In the genomic region with DNA sequence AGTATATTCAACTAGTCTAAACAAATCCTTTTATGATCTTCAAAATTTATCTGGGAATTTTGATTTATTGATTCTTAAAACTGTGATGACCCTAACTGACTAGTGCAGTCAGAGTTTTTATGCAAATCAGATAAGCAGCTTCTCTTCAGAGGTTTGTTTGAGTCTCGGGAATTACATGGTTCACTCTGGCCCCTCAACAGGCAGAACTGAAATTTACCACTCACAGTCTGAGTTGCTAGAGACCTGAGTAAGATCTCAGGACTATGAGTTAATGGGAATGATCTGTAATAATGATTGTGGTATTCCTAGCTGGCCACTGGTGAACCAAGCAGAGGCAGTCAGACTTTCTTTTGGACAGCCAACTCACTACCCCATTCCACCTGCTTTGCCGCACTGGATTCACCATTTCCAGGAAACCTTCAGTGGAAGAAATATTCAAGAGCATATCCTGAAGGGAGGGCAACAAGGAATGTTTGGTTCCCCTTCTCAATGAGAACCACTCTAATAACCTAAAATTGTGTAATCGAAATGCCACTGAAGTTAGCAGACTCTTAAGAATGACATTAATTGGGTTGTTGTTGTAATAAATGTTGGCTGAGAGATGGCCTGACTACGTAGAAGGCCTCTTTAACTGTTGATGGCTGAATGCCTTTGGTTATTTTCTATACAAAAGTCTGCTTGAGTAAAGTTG, we compare ENCODE assay signal across 27 cellular contexts. TPM values are rescaled to one million over a fixed set of nuclear protein-coding genes. Genes with fewer than 3 reads are reported as not detected.
DNase-seq lines count a peak whose midpoint lies in the region; ATAC-seq, FAIRE-seq and TF ChIP-seq lines count a peak whose summit lies in the region.
"Had no signal": no experiment of that assay in that cellular context is flagged by ENCODE, and none has a peak within 500 bp of the region (broad histone marks: within the 10 kb centered on the region; RNA-seq: fewer than 3 reads in every experiment).

No MANE protein-coding gene starts in this region.

- in situ Hi-C loops in GM12878 (cut with MboI): no loop called here

- no peaks in the 10 kb centered on the region for H3K4me1 Mint-ChIP-seq in natural killer cell treated with Interleukin-12 subunit alpha and Interleukin-12 subunit beta and Interleukin-15 and Interleukin-18, amount 100 ng/mL, for 72 hours (ENCODE audit: low read depth in 2 of 2)
- H3K4me1 Mint-ChIP-seq: activated naive CD8-positive, alpha-beta T cell treated with anti-CD3 and anti-CD28 coated beads, Interleukin-2, amount 10 ng/mL, durations not matched to agents 7 days and 5 days; immature natural killer cell had no signal

- BruUV-seq in GM12878 (replicated peaks; lab: Mats Ljungman, UMichigan): no TSS peak

- H4K20me1 ChIP-seq in Karpas-422 (ENCODE audit: insufficient read depth, low read depth, low read length) (no peaks in the 10 kb centered on the region), GM12878 (ENCODE audit: control insufficient read depth, insufficient read depth) (no peaks in the 10 kb centered on the region)

- H2AFZ ChIP-seq in Karpas-422 (ENCODE audit: low read length) (no peak overlapping the region; the same call in 1 of the 2 replicates), GM12878 (ENCODE audit: control insufficient read depth, low read depth, low read length) (no peak overlapping the region; the same call in 1 of the 2 replicates)

- H3K4me2 ChIP-seq in Karpas-422 (ENCODE audit: low read depth, low read length, poor library complexity, severe bottlenecking) (peak overlapping the region; percentile 63), GM12878 (ENCODE audit: control insufficient read depth, insufficient read depth) (no peak overlapping the region)
- H3K4me2 ChIP-seq: A549 had no signal

- WGBS in GM12878 (ENCODE audit: insufficient coverage, insufficient replicate concordance, low lambda C conversion rate, missing lambda C conversion rate): 59% methylated on average over 4 of the region's 4 CpGs
- 47% methylated on average over 4 of the region's 4 CpGs for WGBS in prostate gland

- no peaks in the 10 kb centered on the region for H3K79me2 ChIP-seq in Karpas-422 (ENCODE audit: low read length)
- no peaks in the 10 kb centered on the region for H3K79me2 ChIP-seq in GM12878 (ENCODE audit: control insufficient read depth, insufficient read depth, low read length)

- peaks cover 31% of the 10 kb centered on the region for H3K4me1 ChIP-seq in Karpas-422 (ENCODE audit: low read length)
- peaks cover 5% of the 10 kb centered on the region; the same call in 1 of the 2 replicates for H3K4me1 ChIP-seq in GM12878 (ENCODE audit: control insufficient read depth, insufficient read depth, low read length)
- no peaks in the 10 kb centered on the region for H3K4me1 ChIP-seq in prostate gland (replicated peaks)
- H3K4me1 ChIP-seq: A549, Caco-2, gastrocnemius medialis had no signal

- H3K4me3 ChIP-seq in Karpas-422 (ENCODE audit: low read length) (no peak overlapping the region), GM12878 (0 out of 2 replicates have a peak overlapping the region, but pooled peaks have one; percentile 8), prostate gland (no peak overlapping the region)
- H3K4me3 ChIP-seq: A549, body of pancreas, gastrocnemius medialis, sigmoid colon, stomach, tibial nerve had no signal

- no peaks in the 10 kb centered on the region for H3K27me3 ChIP-seq in Karpas-422 (ENCODE audit: low read length)
- H3K27me3 ChIP-seq in GM12878 (replicated peaks in 1 of 2; ENCODE audit: control insufficient read depth in 2 of 2, insufficient read depth in 2 of 2, low read length in 1 of 2): no peaks in the 10 kb centered on the region; a peak in 1 of 4 replicates
- no peaks in the 10 kb centered on the region for H3K27me3 ChIP-seq in prostate gland (replicated peaks; ENCODE audit: insufficient read depth)
- H3K27me3 ChIP-seq: body of pancreas, gastrocnemius medialis, sigmoid colon, stomach, tibial nerve had no signal

- SMC1A ChIA-PET in GM12878 (lab: Charles Lee; ENCODE audit: uncharacterized antibody, unreplicated experiment): interaction anchor here (0.9 to 1.3 kb wide), 4 partner anchors 8 to 63 kb away, joined by 3 to 6 read pairs (median 3); partner anchors contain the start of gene DNAJC13

- no peak for TF ChIP-seq CTCF in GM12878 (IDR thresholded peaks at IDR 0.05 in 2 of 3, conservative IDR thresholded peaks at IDR 0.05 in 1 of 3; ENCODE audit: control insufficient read depth in 2 of 3, extremely low read depth in 1 of 3, insufficient read depth in 1 of 3, low read depth in 3 of 3, low read length in 3 of 3)
- no peak for TF ChIP-seq CTCF in prostate gland (IDR thresholded peaks at IDR 0.05)

- H3K9me2 ChIP-seq in Karpas-422 (replicated peaks; ENCODE audit: insufficient read depth, low read length): no peaks in the 10 kb centered on the region

- H3K27ac ChIP-seq in Karpas-422 (ENCODE audit: low read length): no peak overlapping the region
- no peak overlapping the region for H3K27ac ChIP-seq in GM12878 (ENCODE audit: control insufficient read depth, insufficient read depth)
- peak overlapping the region; percentile 15 to 18 for H3K27ac ChIP-seq in prostate gland
- H3K27ac ChIP-seq: A549, body of pancreas, gastrocnemius medialis, sigmoid colon, tibial nerve had no signal

- H3K9me3 Mint-ChIP-seq in natural killer cell treated with Interleukin-12 subunit alpha and Interleukin-12 subunit beta and Interleukin-15 and Interleukin-18, amount 100 ng/mL, for 72 hours: no peaks in the 10 kb centered on the region
- H3K9me3 Mint-ChIP-seq: activated CD8-positive, alpha-beta T cell treated with anti-CD3 and anti-CD28 coated beads for 36 hours; activated naive CD8-positive, alpha-beta T cell treated with anti-CD3 and anti-CD28 coated beads, Interleukin-2, amount 10 ng/mL, durations not matched to agents 7 days and 5 days; immature natural killer cell had no signal

- intact Hi-C loops in GM12878 (cut with micrococcal nuclease; ENCODE audit: unreplicated experiment): no loop called here
- intact Hi-C loops in prostate gland (cut with DNase I): no loop called here

- H3K27me3 Mint-ChIP-seq in natural killer cell treated with Interleukin-12 subunit alpha and Interleukin-12 subunit beta and Interleukin-15 and Interleukin-18, amount 100 ng/mL, for 72 hours: peaks cover 7% of the 10 kb centered on the region in 2 donors
- H3K27me3 Mint-ChIP-seq: activated CD8-positive, alpha-beta T cell treated with anti-CD3 and anti-CD28 coated beads for 36 hours had no signal

- TF ChIP-seq POLR2A in GM12878 (IDR thresholded peaks at IDR 0.05; ENCODE audit: low read depth, low read length) (no peak), prostate gland (IDR thresholded peaks at IDR 0.05) (no peak)

- RAD21 ChIA-PET in GM12878 (lab: Charles Lee; ENCODE audit: unreplicated experiment): no interaction called here

- peak; percentile 38 for FAIRE-seq in GM12878 (lab: Jason Lieb, UNC)
- FAIRE-seq: A549 had no signal

- peak; percentile 17 for DNase-seq in CD1c-positive myeloid dendritic cell (ENCODE audit: extremely low spot score)
- DNase-seq in Karpas-422: no peak
- no peak for DNase-seq in GM12878 (ENCODE audit: low read depth, low spot score)
- DNase-seq in prostate gland (ENCODE audit: low spot score): no peak
- no peak for DNase-seq in activated CD8-positive, alpha-beta memory T cell treated with anti-CD3 and anti-CD28 coated beads, Interleukin-2, amount 50 U/mL, for 4 hours
- no peak for DNase-seq in NCI-H2171 (lab: John Stamatoyannopoulos, UW)
- DNase-seq in kidney tubule cell (ENCODE audit: low spot score): no peak
- no peak for DNase-seq in natural killer cell treated with Interleukin-12 subunit alpha and Interleukin-12 subunit beta and Interleukin-15 and Interleukin-18, amount 100 ng/mL, for 72 hours (ENCODE audit: low spot score)
- DNase-seq: activated CD4-positive, CD25-positive, alpha-beta regulatory T cell treated with anti-CD3 and anti-CD28 coated beads, Interleukin-2, amount 50 U/mL, for 72 hours; activated CD8-positive, alpha-beta T cell treated with anti-CD3 and anti-CD28 coated beads for 36 hours; activated effector memory CD4-positive, alpha-beta T cell treated with anti-CD3 and anti-CD28 coated beads, Interleukin-2, amount 50 U/mL, for 16 hours; activated naive CD8-positive, alpha-beta T cell treated with anti-CD3 and anti-CD28 coated beads, Interleukin-2, amount 10 ng/mL, durations not matched to agents 7 days and 5 days; activated T-cell treated with anti-CD3 and anti-CD28 coated beads for 4 hours; body of pancreas; Caco-2; DMS79; erythroblast; gastrocnemius medialis; hippocampal formation; immature natural killer cell; NCI-H226; NCI-H748 treated with DMSO at 0.1 percent for 48 hours; sigmoid colon; stomach; SW 1271 had no signal

- H3K9ac ChIP-seq in Karpas-422 (ENCODE audit: low read length) (no peak overlapping the region), GM12878 (ENCODE audit: control insufficient read depth, insufficient read depth, low read length) (no peak overlapping the region)

- no peaks in the 10 kb centered on the region for H3K36me3 Mint-ChIP-seq in natural killer cell treated with Interleukin-12 subunit alpha and Interleukin-12 subunit beta and Interleukin-15 and Interleukin-18, amount 100 ng/mL, for 72 hours
- H3K36me3 Mint-ChIP-seq: activated naive CD8-positive, alpha-beta T cell treated with anti-CD3 and anti-CD28 coated beads, Interleukin-2, amount 10 ng/mL, durations not matched to agents 7 days and 5 days; immature natural killer cell had no signal

- no peak overlapping the region for H3K4me3 Mint-ChIP-seq in natural killer cell treated with Interleukin-12 subunit alpha and Interleukin-12 subunit beta and Interleukin-15 and Interleukin-18, amount 100 ng/mL, for 72 hours
- H3K4me3 Mint-ChIP-seq: activated CD8-positive, alpha-beta T cell treated with anti-CD3 and anti-CD28 coated beads for 36 hours; activated naive CD8-positive, alpha-beta T cell treated with anti-CD3 and anti-CD28 coated beads, Interleukin-2, amount 10 ng/mL, durations not matched to agents 7 days and 5 days; immature natural killer cell had no signal

- POLR2A ChIA-PET in GM12878 (lab: Charles Lee): interaction anchor here (0.8 kb wide), 1 partner anchor 11 kb away, joined by 3 read pairs; the partner anchor contains the start of gene DNAJC13

- no peak overlapping the region for H3K27ac Mint-ChIP-seq in natural killer cell treated with Interleukin-12 subunit alpha and Interleukin-12 subunit beta and Interleukin-15 and Interleukin-18, amount 100 ng/mL, for 72 hours
- H3K27ac Mint-ChIP-seq: activated CD8-positive, alpha-beta T cell treated with anti-CD3 and anti-CD28 coated beads for 36 hours; activated naive CD8-positive, alpha-beta T cell treated with anti-CD3 and anti-CD28 coated beads, Interleukin-2, amount 10 ng/mL, durations not matched to agents 7 days and 5 days; immature natural killer cell had no signal

- no peak for TF ChIP-seq RAD21 in GM12878 (IDR thresholded peaks at IDR 0.05; ENCODE audit: insufficient read depth, low read depth, low read length)

- ATAC-seq in GM12878: peak; percentile 31; the same call in 1 of the 3 replicates
- no peak for ATAC-seq in natural killer cell treated with Interleukin-12 subunit alpha and Interleukin-12 subunit beta and Interleukin-15 and Interleukin-18, amount 100 ng/mL, for 72 hours
- ATAC-seq: A549; activated CD8-positive, alpha-beta T cell treated with anti-CD3 and anti-CD28 coated beads for 36 hours; body of pancreas; gastrocnemius medialis had no signal

- CTCF ChIA-PET in GM12878 (lab: Yijun Ruan, JAX): interaction anchor here (0.9 to 1.2 kb wide), 4 partner anchors 54 to 237 kb away, joined by 3 to 4 read pairs (median 4); no protein-coding TSS in a partner anchor

- H3K9me3 ChIP-seq in Karpas-422 (ENCODE audit: low read length) (no peaks in the 10 kb centered on the region), GM12878 (replicated peaks; ENCODE audit: control insufficient read depth, insufficient read depth, low read length) (no peaks in the 10 kb centered on the region), prostate gland (no peaks in the 10 kb centered on the region)
- H3K9me3 ChIP-seq: A549, body of pancreas, Caco-2, gastrocnemius medialis, sigmoid colon, stomach, tibial nerve had no signal

- TF ChIP-seq EP300 in GM12878 (IDR thresholded peaks at IDR 0.05; ENCODE audit: borderline replicate concordance in 1 of 2, control insufficient read depth in 1 of 2, low read depth in 2 of 2, low read length in 2 of 2): no peak

- H3K36me3 ChIP-seq in Karpas-422 (ENCODE audit: insufficient read depth, low read length): no peaks in the 10 kb centered on the region
- H3K36me3 ChIP-seq in GM12878 (ENCODE audit: control insufficient read depth in 2 of 2, insufficient read depth in 2 of 2, low read length in 1 of 2): no peaks in the 10 kb centered on the region
- H3K36me3 ChIP-seq in prostate gland: no peaks in the 10 kb centered on the region
- H3K36me3 ChIP-seq: gastrocnemius medialis, sigmoid colon, stomach, tibial nerve had no signal

RNA-seq across cellular contexts. Expression of gene DNAJC13, which starts 11.5 kb away (rescaled TPM):
- total RNA-seq in Karpas-422 (2014; rRNA removed; shearing (Covaris generic); ENCODE audit: low replicate concordance): 33.2 and 38.9 TPM in 2 replicates
- 119 and 125 TPM in 2 replicates for total RNA-seq in GM12878 (2013; cell fraction: nucleolus; rRNA removed)
- total RNA-seq in GM12878 (2014; rRNA removed) (26.2 and 30.5 TPM in 2 replicates), GM12878 (2014; rRNA removed; fragmentation: Illumina TruSeq; extraction: Trizol) (33.2 and 33.9 TPM in 2 replicates), GM12878 (2021) (28.1 and 28.2 TPM in 2 replicates), prostate gland (10 to 100 TPM; 25.0 to 46.2 TPM)
- polyA plus RNA-seq in GM12878 (2011; ENCODE audit: low read depth): 9.6 TPM
- polyA plus RNA-seq in GM12878 (2011; rRNA removed) (19.5 and 25.0 TPM in 2 replicates), GM12878 (2014; fragmentation: Illumina TruSeq; extraction: Trizol) (24.1 and 29.8 TPM in 2 replicates), GM12878 (2014; fragmentation: Nextera tagmentation; extraction: Ambion mirVana) (1 to 10 TPM; 8.3 to 8.7 TPM), GM12878 (2014; rRNA removed) (12.0 and 14.5 TPM in 2 replicates), GM12878 (2016; fragmentation: Nextera tagmentation; extraction: Ambion mirVana) (10 to 100 TPM; 11.9 to 13.8 TPM)
- 8.1 and 9.9 TPM in 2 replicates for polyA plus RNA-seq in GM12878 (2011; cell fraction: cytosol; rRNA removed)
- polyA plus RNA-seq in GM12878 (2011; cell fraction: nucleus; rRNA removed): 22.2 and 23.7 TPM in 2 replicates
- 10.3 and 15.8 TPM in 2 replicates for polyA plus RNA-seq in GM12878 (2012)
- polyA minus RNA-seq in GM12878 (2011; rRNA and poly(A)+ RNA removed): 29.6 and 40.7 TPM in 2 replicates
- polyA minus RNA-seq in GM12878 (2011; cell fraction: cytosol; rRNA and poly(A)+ RNA removed): 15.1 and 18.1 TPM in 2 replicates
- 38.7 and 55.9 TPM in 2 replicates for polyA minus RNA-seq in GM12878 (2011; cell fraction: nucleus; rRNA and poly(A)+ RNA removed)
- total RNA-seq in natural killer cell treated with Interleukin-12 subunit alpha and Interleukin-12 subunit beta and Interleukin-15 and Interleukin-18, amount 100 ng/mL, for 72 hours: 10 to 100 TPM; 36.0 to 44.1 TPM

Comparison
In these comparisons a context has a peak if more than half of its experiments do, and no peak if none do; other contexts are left out.
1. H3K27ac ChIP-seq: peak in prostate gland (2 of 2); none in Karpas-422 (single experiment) and GM12878 (single experiment).